8 cellular contexts compared by ENCODE assay signal in genomic region chr5:138752951-138753793, GRCh38.
DNase-seq lines count a peak whose midpoint lies in the region; FAIRE-seq and TF ChIP-seq lines count a peak whose summit lies in the region.

A gene with protein sequence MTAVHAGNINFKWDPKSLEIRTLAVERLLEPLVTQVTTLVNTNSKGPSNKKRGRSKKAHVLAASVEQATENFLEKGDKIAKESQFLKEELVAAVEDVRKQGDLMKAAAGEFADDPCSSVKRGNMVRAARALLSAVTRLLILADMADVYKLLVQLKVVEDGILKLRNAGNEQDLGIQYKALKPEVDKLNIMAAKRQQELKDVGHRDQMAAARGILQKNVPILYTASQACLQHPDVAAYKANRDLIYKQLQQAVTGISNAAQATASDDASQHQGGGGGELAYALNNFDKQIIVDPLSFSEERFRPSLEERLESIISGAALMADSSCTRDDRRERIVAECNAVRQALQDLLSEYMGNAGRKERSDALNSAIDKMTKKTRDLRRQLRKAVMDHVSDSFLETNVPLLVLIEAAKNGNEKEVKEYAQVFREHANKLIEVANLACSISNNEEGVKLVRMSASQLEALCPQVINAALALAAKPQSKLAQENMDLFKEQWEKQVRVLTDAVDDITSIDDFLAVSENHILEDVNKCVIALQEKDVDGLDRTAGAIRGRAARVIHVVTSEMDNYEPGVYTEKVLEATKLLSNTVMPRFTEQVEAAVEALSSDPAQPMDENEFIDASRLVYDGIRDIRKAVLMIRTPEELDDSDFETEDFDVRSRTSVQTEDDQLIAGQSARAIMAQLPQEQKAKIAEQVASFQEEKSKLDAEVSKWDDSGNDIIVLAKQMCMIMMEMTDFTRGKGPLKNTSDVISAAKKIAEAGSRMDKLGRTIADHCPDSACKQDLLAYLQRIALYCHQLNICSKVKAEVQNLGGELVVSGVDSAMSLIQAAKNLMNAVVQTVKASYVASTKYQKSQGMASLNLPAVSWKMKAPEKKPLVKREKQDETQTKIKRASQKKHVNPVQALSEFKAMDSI (plus strand): TSS chr5:138753425. CDS start chr5:138781925, 28,500 bp downstream.

- no peak for TF ChIP-seq CTCF in WI38 (IDR thresholded peaks at IDR 0.05; ENCODE audit: low read depth, low read length)

- DNase-seq in EL, result peak; percentile 76
- DNase-seq in H54 (ENCODE audit: insufficient read length, low spot score), result peak; percentile 78
- peak; percentile 29 for DNase-seq in NCI-H146 treated with DMSO at 0.1 percent for 48 hours (lab: John Stamatoyannopoulos, UW; ENCODE audit: unreplicated experiment)
- DNase-seq in central memory CD4-positive, alpha-beta T cell, result peak; percentile 25
- peak; percentile 59 for DNase-seq in iris pigment epithelial cell (ENCODE audit: low read depth)
- peak; percentile 8 to 52 for DNase-seq in stimulated activated CD4-positive, alpha-beta T cell treated with anti-CD3 and anti-CD28 coated beads, Interleukin-12 subunit alpha, Interleukin-12 subunit beta, amount 100 ng/mL, for 24 hours (ENCODE audit: low read depth in 2 of 2)
- no peak for DNase-seq in inferior parietal cortex (ENCODE audit: extremely low spot score)

- peak within 1 kb of the TSS; percentile 92 for H3K4me3 ChIP-seq in WI38 (ENCODE audit: low read depth, low read length)

- peak; percentile 77 for TF ChIP-seq POLR2A in H54 (IDR thresholded peaks at IDR 0.05; ENCODE audit: low read depth, low read length)

- no peak for FAIRE-seq in H54 (lab: Jason Lieb, UNC)
